17 cellular contexts compared by ENCODE assay signal in genomic region chr7:19215421-19215820, GRCh38.
DNase-seq lines count a peak whose midpoint lies in the region; ATAC-seq, FAIRE-seq and TF ChIP-seq lines count a peak whose summit lies in the region.
"Had no signal": no experiment of that assay in that cellular context is flagged by ENCODE, and none has a peak within 500 bp of the region (broad histone marks: within the 10 kb centered on the region; RNA-seq: fewer than 3 reads in every experiment).

No MANE protein-coding gene starts in this region.

- H4K20me1 ChIP-seq in hepatocyte (ENCODE audit: insufficient read depth, poor library complexity, severe bottlenecking): no peaks in the 10 kb centered on the region

- H3K4me2 ChIP-seq in hepatocyte: peak overlapping the region; percentile 24

- no peak overlapping the region for H2AFZ ChIP-seq in hepatocyte

- H3K9me2 ChIP-seq in hepatocyte (replicated peaks; ENCODE audit: insufficient read depth): no peaks in the 10 kb centered on the region

- no peaks in the 10 kb centered on the region for H3K79me2 ChIP-seq in hepatocyte

- FAIRE-seq in H54 (lab: Jason Lieb, UNC): peak; percentile 82
- FAIRE-seq: A204.1 had no signal

- no peak overlapping the region for H3K27ac ChIP-seq in hepatocyte
- H3K27ac ChIP-seq: tibial artery, WERI-Rb-1 had no signal

- no peak for ATAC-seq in GM18858 (IDR thresholded peaks at IDR 0.05; ENCODE audit: unreplicated experiment)
- ATAC-seq: effector memory CD8-positive, alpha-beta T cell; right cardiac atrium had no signal

- H3K36me3 ChIP-seq in hepatocyte (replicated peaks; ENCODE audit: insufficient read depth, low read depth): no peaks in the 10 kb centered on the region
- H3K36me3 ChIP-seq: tibial artery, WERI-Rb-1 had no signal

- no peaks in the 10 kb centered on the region for H3K27me3 ChIP-seq in hepatocyte
- H3K27me3 ChIP-seq: tibial artery had no signal

- in situ Hi-C loops in GM13977 (cut with MboI; ENCODE audit: low pct_unique_long_range_greater_than_20kb, low sequenced_read_pairs, unreplicated experiment): no loop called here

- TF ChIP-seq POLR2A in H54 (IDR thresholded peaks at IDR 0.05; ENCODE audit: low read depth, low read length): no peak

- H3K4me1 ChIP-seq in hepatocyte (ENCODE audit: insufficient read depth): peaks cover 11% of the 10 kb centered on the region
- H3K4me1 ChIP-seq: tibial artery had no signal

- no peak overlapping the region for H3K4me3 ChIP-seq in hepatocyte
- H3K4me3 ChIP-seq: tibial artery had no signal

- no peak for TF ChIP-seq CTCF in hepatocyte (IDR thresholded peaks at IDR 0.05; ENCODE audit: poor library complexity)
- no peak for TF ChIP-seq CTCF in GM13977 (IDR thresholded peaks at IDR 0.05; ENCODE audit: extremely low read depth, insufficient read depth, missing control alignments)

- DNase-seq in A172 (ENCODE audit: low spot score) (peak; percentile 62), H54 (ENCODE audit: insufficient read length, low spot score) (peak; percentile 26), amniotic epithelial cell (ENCODE audit: low read depth) (peak; percentile 84), hepatocyte (ENCODE audit: low spot score) (peak; percentile 41), NCI-H345 treated with DMSO at 0.1 percent for 48 hours (lab: John Stamatoyannopoulos, UW; ENCODE audit: unreplicated experiment) (no peak), GM13977 (ENCODE audit: low spot score) (no peak)
- no peak for DNase-seq in activated CD4-positive, CD25-positive, alpha-beta regulatory T cell (lab: John Stamatoyannopoulos, UW)
- DNase-seq: activated T-cell treated with anti-CD3 and anti-CD28 coated beads, Interleukin-2, amount 50 U/mL, for 1 hour; amygdala; effector memory CD8-positive, alpha-beta T cell; GF-D8; NCI-H345; right cardiac atrium; tibial artery; WERI-Rb-1 had no signal

- no peaks in the 10 kb centered on the region for H3K9me3 ChIP-seq in hepatocyte (ENCODE audit: low read depth)
- H3K9me3 ChIP-seq: tibial artery had no signal

Comparison
In these comparisons a context has a peak if more than half of its experiments do, and no peak if none do; other contexts are left out.
1. DNase-seq: peak in A172 (single experiment), H54 (single experiment), amniotic epithelial cell (single experiment) and hepatocyte (single experiment); none in NCI-H345 treated with DMSO at 0.1 percent for 48 hours (single experiment), GM13977 (single experiment) and activated CD4-positive, CD25-positive, alpha-beta regulatory T cell (0 of 4).